9 cellular contexts compared by ENCODE assay signal in genomic region chr14:75430106-75430505, GRCh38. TPM values are rescaled to one million over a fixed set of nuclear protein-coding genes. Genes with fewer than 3 reads are reported as not detected.
DNase-seq lines count a peak whose midpoint lies in the region; ATAC-seq and TF ChIP-seq lines count a peak whose summit lies in the region.
"Had no signal": no experiment of that assay in that cellular context is flagged by ENCODE, and none has a peak within 500 bp of the region (broad histone marks: within the 10 kb centered on the region; RNA-seq: fewer than 3 reads in every experiment).

No MANE protein-coding gene starts in this region.

- H3K36me3 ChIP-seq in breast epithelium = no peaks in the 10 kb centered on the region
- peaks cover 0 to 10% of the 10 kb centered on the region in 2 donors for H3K36me3 ChIP-seq in esophagus (ENCODE audit: control insufficient read depth in 2 of 2, insufficient read depth in 2 of 2, low read length in 1 of 2)
- H3K36me3 ChIP-seq in muscle layer of duodenum (ENCODE audit: control insufficient read depth in 1 of 2, insufficient read depth in 2 of 2, low read length in 2 of 2) = peaks cover 5 to 10% of the 10 kb centered on the region in 2 donors
- no peaks in the 10 kb centered on the region for H3K36me3 ChIP-seq in uterus
- H3K36me3 ChIP-seq: SJCRH30 had no signal

- H3K4me3 ChIP-seq in breast epithelium (peak overlapping the region; percentile 77 to 96 (median 95)), esophagus (ENCODE audit: low read depth in 1 of 2, low read length in 2 of 2) (no peak overlapping the region), muscle layer of duodenum (ENCODE audit: low read depth in 1 of 2, low read length in 2 of 2) (peak overlapping the region; percentile 62 to 78), uterus (no peak overlapping the region)
- H3K4me3 ChIP-seq: SJCRH30 had no signal

- WGBS in esophagus, 2 donors = 32 to 35% methylated on average over 7 of the region's 7 CpGs

- H3K9me3 ChIP-seq in breast epithelium = no peaks in the 10 kb centered on the region
- H3K9me3 ChIP-seq in esophagus (ENCODE audit: control insufficient read depth in 2 of 2, insufficient read depth in 1 of 2, low read depth in 1 of 2, low read length in 1 of 2) = no peaks in the 10 kb centered on the region
- H3K9me3 ChIP-seq in muscle layer of duodenum (ENCODE audit: control insufficient read depth in 1 of 2, low read length in 2 of 2) = no peaks in the 10 kb centered on the region
- H3K9me3 ChIP-seq in uterus = no peaks in the 10 kb centered on the region
- H3K9me3 ChIP-seq: SJCRH30 had no signal

- CTCF ChIA-PET in MCF 10A (lab: Yijun Ruan, JAX) = interaction anchor here (0.6 to 3.3 kb wide), 7 partner anchors 10 to 131 kb away, joined by 3 to 14 read pairs (median 5); no protein-coding TSS in a partner anchor

- DNase-seq in breast epithelium (ENCODE audit: low spot score in 2 of 2) = no peak
- no peak for DNase-seq in MCF 10A (ENCODE audit: unreplicated experiment)
- peak; percentile 56 to 62 for DNase-seq in uterus
- no peak for DNase-seq in GM19238 (ENCODE audit: insufficient read length, low spot score)
- no peak for DNase-seq in stimulated activated CD4-positive, alpha-beta T cell treated with anti-CD3 and anti-CD28 coated beads, Interleukin-12 subunit alpha, Interleukin-12 subunit beta, amount 100 ng/mL, for 4 hours
- DNase-seq: SJCRH30 had no signal

- H3K4me3 Mint-ChIP-seq in MCF 10A (ENCODE audit: unreplicated experiment) = no peak overlapping the region

- no peaks in the 10 kb centered on the region for H3K27me3 ChIP-seq in breast epithelium
- no peaks in the 10 kb centered on the region for H3K27me3 ChIP-seq in esophagus (ENCODE audit: control insufficient read depth in 1 of 2, insufficient read depth in 2 of 2, low read length in 2 of 2)
- H3K27me3 ChIP-seq in muscle layer of duodenum (ENCODE audit: low read depth, low read length) = no peaks in the 10 kb centered on the region
- H3K27me3 ChIP-seq in uterus = no peaks in the 10 kb centered on the region
- H3K27me3 ChIP-seq: SJCRH30 had no signal

- H3K4me1 ChIP-seq in breast epithelium (peaks cover 12 to 17% of the 10 kb centered on the region in 2 donors), esophagus (ENCODE audit: control insufficient read depth in 2 of 2, insufficient read depth in 2 of 2, low read length in 1 of 2) (peaks cover 6 to 17% of the 10 kb centered on the region in 2 donors), muscle layer of duodenum (ENCODE audit: control insufficient read depth in 1 of 2, insufficient read depth in 2 of 2, low read length in 2 of 2) (peaks cover 12 to 63% of the 10 kb centered on the region in 2 donors), uterus (peaks cover 0 to 25% of the 10 kb centered on the region in 2 donors)

- H3K4me1 Mint-ChIP-seq in MCF 10A (ENCODE audit: insufficient read depth, unreplicated experiment) = peaks cover 17% of the 10 kb centered on the region

- peak overlapping the region; percentile 59 to 94 for H3K27ac ChIP-seq in breast epithelium
- peak overlapping the region; percentile 14 to 30 for H3K27ac ChIP-seq in esophagus (ENCODE audit: low read depth in 2 of 2, low read length in 1 of 2)
- no peak overlapping the region for H3K27ac ChIP-seq in muscle layer of duodenum (ENCODE audit: low read length)
- peak overlapping the region; percentile 81 for H3K27ac ChIP-seq in uterus
- H3K27ac ChIP-seq: SJCRH30 had no signal

- POLR2A ChIA-PET in MCF 10A (lab: Yijun Ruan, JAX) = interaction anchor here (0.8 to 4.1 kb wide), 3 partner anchors 21 to 67 kb away, joined by 4 to 29 read pairs (median 5); no protein-coding TSS in a partner anchor

- intact Hi-C loops in breast epithelium (cut with DNase I; ENCODE audit: low total_unique reads) (no loop called here), MCF 10A (cut with micrococcal nuclease) (no loop called here), uterus (cut with DNase I; ENCODE audit: low total_unique reads) (no loop called here)

- no TSS peak for BruUV-seq in MCF 10A (replicated peaks; lab: Mats Ljungman, UMichigan)

- peaks cover 33% of the 10 kb centered on the region for H3K36me3 Mint-ChIP-seq in MCF 10A (ENCODE audit: insufficient read depth, unreplicated experiment)

- no peak for ATAC-seq in HG02588 (IDR thresholded peaks at IDR 0.05; ENCODE audit: unreplicated experiment)

- no peak for TF ChIP-seq POLR2A in breast epithelium (IDR thresholded peaks at IDR 0.05)
- no peak for TF ChIP-seq POLR2A in uterus (IDR thresholded peaks at IDR 0.05)

- no peak overlapping the region for H3K27ac Mint-ChIP-seq in MCF 10A (ENCODE audit: low read depth, unreplicated experiment)

- no peak for TF ChIP-seq CTCF in breast epithelium (IDR thresholded peaks at IDR 0.05)
- no peak for TF ChIP-seq CTCF in MCF 10A (IDR thresholded peaks at IDR 0.05; ENCODE audit: unreplicated experiment)
- TF ChIP-seq CTCF in uterus (IDR thresholded peaks at IDR 0.05) = no peak

- no peaks in the 10 kb centered on the region for H3K9me3 Mint-ChIP-seq in MCF 10A (ENCODE audit: unreplicated experiment)

- H3K27me3 Mint-ChIP-seq in MCF 10A (ENCODE audit: insufficient read depth, unreplicated experiment) = no peaks in the 10 kb centered on the region

RNA-seq across cellular contexts. Expression of gene JDP2, which starts 2.3 kb away (rescaled TPM):
- total RNA-seq in breast epithelium (100 to 1,000 TPM in 1 of 3 donors, 10 to 100 TPM in 2; 35.7 to 153 (median 58.3) TPM), MCF 10A (2022) (38.9 and 45.3 TPM in 2 replicates), uterus (10 to 100 TPM; 32.9 to 86.8 (median 50.1) TPM)
- 10 to 100 TPM; 13.4 to 18.4 TPM for polyA plus RNA-seq in esophagus

Comparison
In these comparisons a context has a peak if more than half of its experiments do, and no peak if none do; other contexts are left out.
1. DNase-seq: peak in uterus (2 of 2); none in breast epithelium (0 of 2), MCF 10A (single experiment), GM19238 (single experiment) and stimulated activated CD4-positive, alpha-beta T cell treated with anti-CD3 and anti-CD28 coated beads, Interleukin-12 subunit alpha, Interleukin-12 subunit beta, amount 100 ng/mL, for 4 hours (single experiment).
2. H3K4me3 ChIP-seq: peak in breast epithelium (3 of 3) and muscle layer of duodenum (2 of 2); none in esophagus (0 of 2) and uterus (0 of 2).